In the genomic region with DNA sequence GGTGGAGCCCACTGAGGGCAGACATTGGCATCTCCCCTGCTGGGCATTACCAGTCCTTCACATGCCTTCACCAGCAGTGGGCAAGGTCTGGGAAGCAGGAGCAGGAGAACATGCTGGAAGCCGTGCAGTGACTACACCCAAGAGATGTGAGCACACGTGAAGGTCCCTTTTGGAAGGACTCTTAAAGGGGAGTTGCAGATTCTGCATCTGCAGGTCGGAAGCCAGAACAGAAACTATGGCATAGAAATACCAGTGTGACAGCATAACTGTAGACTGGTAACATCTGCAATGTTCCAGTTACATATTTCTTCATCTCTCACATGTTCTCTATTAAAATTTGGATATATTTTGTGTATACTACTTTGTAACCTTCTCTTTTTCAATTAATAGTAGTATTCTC, we compare ENCODE assay signal across 25 cellular contexts. TPM values are rescaled to one million over a fixed set of nuclear protein-coding genes. Genes with fewer than 3 reads are reported as not detected.
"Had no signal": no experiment of that assay in that cellular context is flagged by ENCODE, and none has a peak within 500 bp of the region (broad histone marks: within the 10 kb centered on the region; RNA-seq: fewer than 3 reads in every experiment).

No MANE protein-coding gene starts in this region.

- H3K4me1 ChIP-seq: gastroesophageal sphincter, neural progenitor cell had no signal

- H3K36me3 ChIP-seq: gastroesophageal sphincter, heart left ventricle, neural progenitor cell, tibial nerve had no signal

- H3K4me3 Mint-ChIP-seq: activated T-helper 17 cell treated with anti-CD3 and anti-CD28 coated beads, Interleukin-2, amount 50 U/mL, for 72 hours; brain; memory B cell; neural progenitor cell had no signal

- H3K4me2 ChIP-seq: neural progenitor cell had no signal

- H3K36me3 Mint-ChIP-seq: brain, immature natural killer cell had no signal

- H3K4me3 ChIP-seq: neural progenitor cell had no signal

- H3K9me3 Mint-ChIP-seq: activated CD8-positive, alpha-beta T cell treated with anti-CD3 and anti-CD28 coated beads for 36 hours; activated T-helper 17 cell treated with anti-CD3 and anti-CD28 coated beads, Interleukin-2, amount 50 U/mL, for 72 hours had no signal

- H3K9ac ChIP-seq: neural progenitor cell had no signal

- H3K9me3 ChIP-seq: tibial nerve had no signal

- H3K27me3 ChIP-seq: gastroesophageal sphincter, heart left ventricle, neural progenitor cell, tibial nerve had no signal

- H3K4me1 Mint-ChIP-seq: activated T-helper 17 cell treated with anti-CD3 and anti-CD28 coated beads, Interleukin-2, amount 50 U/mL, for 72 hours; neural progenitor cell had no signal

- H3K27ac Mint-ChIP-seq: activated CD4-positive, alpha-beta T cell treated with anti-CD3 and anti-CD28 coated beads, Interleukin-2, amount 10 ng/mL, durations not matched to agents 24 days and 14 days; activated CD8-positive, alpha-beta T cell treated with anti-CD3 and anti-CD28 coated beads for 36 hours; activated T-helper 17 cell treated with anti-CD3 and anti-CD28 coated beads, Interleukin-2, amount 50 U/mL, for 72 hours; immature natural killer cell; memory B cell; naive B cell; neural progenitor cell; progenitor cell of endocrine pancreas; stimulated activated naive CD8-positive, alpha-beta T cell treated with anti-CD3 and anti-CD28 coated beads, Interleukin-15, Interleukin-2, amounts not matched to agents 100 ng/mL and 50 ng/mL, for 24 hours had no signal

- H3K27ac ChIP-seq: coronary artery, gastroesophageal sphincter, neural progenitor cell had no signal

- H2AFZ ChIP-seq: neural progenitor cell had no signal

- ATAC-seq: activated CD8-positive, alpha-beta T cell treated with anti-CD3 and anti-CD28 coated beads for 36 hours; activated T-helper 17 cell treated with anti-CD3 and anti-CD28 coated beads, Interleukin-2, amount 50 U/mL, for 72 hours; gastroesophageal sphincter had no signal

- DNase-seq: activated CD4-positive, alpha-beta T cell treated with anti-CD3 and anti-CD28 coated beads, Interleukin-2, amount 10 ng/mL, durations not matched to agents 24 days and 14 days; activated CD8-positive, alpha-beta T cell treated with anti-CD3 and anti-CD28 coated beads for 36 hours; activated naive CD4-positive, alpha-beta T cell treated with Interleukin-2 at 50 U/mL for 16 hours; activated T-cell treated with anti-CD3 and anti-CD28 coated beads, Interleukin-2, amount 50 U/mL, for 1 hour; anterior cingulate cortex; central memory CD4-positive, alpha-beta T cell; erythroblast; heart left ventricle; immature natural killer cell; kidney glomerular epithelial cell; naive B cell; right cardiac atrium; stimulated activated CD4-positive, alpha-beta T cell treated with anti-CD3 and anti-CD28 coated beads, Interleukin-15, amount 100 ng/mL, for 24 hours; stimulated activated CD4-positive, alpha-beta T cell treated with anti-CD3 and anti-CD28 coated beads, Interleukin-2, amount 100 ng/mL, for 48 hours; T1000 had no signal

RNA-seq across cellular contexts. Expression of a gene that starts 26.9 kb away (rescaled TPM):
- total RNA-seq: osteoblast had no signal
